ENCODE assay signal across 11 cellular contexts in genomic region chr3:115359507-115359906, GRCh38.
A peak's percentile ranks its signal among the peaks of the same experiment; 100 is the strongest.
DNase-seq lines count a peak whose midpoint lies in the region; ATAC-seq, FAIRE-seq and TF ChIP-seq lines count a peak whose summit lies in the region.
"Had no signal": no experiment of that assay in that cellular context is flagged by ENCODE, and none has a peak within 500 bp of the region (broad histone marks: within the 10 kb centered on the region; RNA-seq: fewer than 3 reads in every experiment).

No MANE protein-coding gene starts in this region.

- peak; percentile 96 for ATAC-seq in GM18517 (IDR thresholded peaks at IDR 0.05; ENCODE audit: unreplicated experiment)
- ATAC-seq in GM21619 (IDR thresholded peaks at IDR 0.05; ENCODE audit: unreplicated experiment), result peak; percentile 97
- ATAC-seq in HG03520 (IDR thresholded peaks at IDR 0.05; ENCODE audit: unreplicated experiment), result peak; percentile 92
- peak in 3 of 4 donors; percentile 35 to 49 (median 42) for ATAC-seq in right lobe of liver

- 15% methylated on average over 2 of the region's 2 CpGs for WGBS in right lobe of liver (ENCODE audit: insufficient coverage, low coverage, low lambda C conversion rate, missing lambda C conversion rate)

- H3K27ac ChIP-seq in right lobe of liver (no peak overlapping the region), colonic mucosa (no peak overlapping the region)
- H3K27ac ChIP-seq: neutrophil had no signal

- H3K27me3 ChIP-seq in right lobe of liver, result no peaks in the 10 kb centered on the region
- no peaks in the 10 kb centered on the region for H3K27me3 ChIP-seq in colonic mucosa
- H3K27me3 ChIP-seq: neutrophil had no signal

- H3K9me3 ChIP-seq in right lobe of liver (no peaks in the 10 kb centered on the region), colonic mucosa (no peaks in the 10 kb centered on the region)
- H3K9me3 ChIP-seq: neutrophil had no signal

- DNase-seq in right lobe of liver (no peak), NCI-H748 treated with DMSO at 0.1 percent for 48 hours (lab: John Stamatoyannopoulos, UW) (no peak), urothelium cell line (ENCODE audit: low spot score) (no peak), colonic mucosa (no peak), anterior cingulate cortex (lab: John Stamatoyannopoulos, UW) (no peak)
- DNase-seq: activated CD4-positive, alpha-beta memory T cell treated with anti-CD3 and anti-CD28 coated beads, Interleukin-2, amount 10 ng/mL, durations not matched to agents 7 days and 5 days; NCI-H774 had no signal

- TF ChIP-seq CTCF in right lobe of liver (IDR thresholded peaks at IDR 0.05), result no peak
- no peak for TF ChIP-seq CTCF in colonic mucosa (IDR thresholded peaks at IDR 0.05)

- H3K36me3 ChIP-seq in right lobe of liver (no peaks in the 10 kb centered on the region), colonic mucosa (no peaks in the 10 kb centered on the region)
- H3K36me3 ChIP-seq: neutrophil had no signal

- no peak for TF ChIP-seq POLR2A in right lobe of liver (IDR thresholded peaks at IDR 0.05)

- H3K9ac ChIP-seq in colonic mucosa (ENCODE audit: low read depth in 2 of 2, low read length in 2 of 2), result no peak overlapping the region

- no peaks in the 10 kb centered on the region for H3K4me1 ChIP-seq in right lobe of liver
- no peaks in the 10 kb centered on the region for H3K4me1 ChIP-seq in colonic mucosa

- no peak overlapping the region for H3K4me3 ChIP-seq in right lobe of liver
- no peak overlapping the region for H3K4me3 ChIP-seq in colonic mucosa

- no peak for FAIRE-seq in urothelium cell line (lab: Jason Lieb, UNC)

- intact Hi-C loops in right lobe of liver (cut with DNase I) (no loop called here), colonic mucosa (cut with DNase I) (no loop called here)

Comparison
In these comparisons a context has a peak if more than half of its experiments do, and no peak if none do; other contexts are left out.
1. ATAC-seq: peak in every context shown above with its lines; median percentile 97 in GM21619; 96 in GM18517; 92 in HG03520; 42 in right lobe of liver.